In the genomic region with DNA sequence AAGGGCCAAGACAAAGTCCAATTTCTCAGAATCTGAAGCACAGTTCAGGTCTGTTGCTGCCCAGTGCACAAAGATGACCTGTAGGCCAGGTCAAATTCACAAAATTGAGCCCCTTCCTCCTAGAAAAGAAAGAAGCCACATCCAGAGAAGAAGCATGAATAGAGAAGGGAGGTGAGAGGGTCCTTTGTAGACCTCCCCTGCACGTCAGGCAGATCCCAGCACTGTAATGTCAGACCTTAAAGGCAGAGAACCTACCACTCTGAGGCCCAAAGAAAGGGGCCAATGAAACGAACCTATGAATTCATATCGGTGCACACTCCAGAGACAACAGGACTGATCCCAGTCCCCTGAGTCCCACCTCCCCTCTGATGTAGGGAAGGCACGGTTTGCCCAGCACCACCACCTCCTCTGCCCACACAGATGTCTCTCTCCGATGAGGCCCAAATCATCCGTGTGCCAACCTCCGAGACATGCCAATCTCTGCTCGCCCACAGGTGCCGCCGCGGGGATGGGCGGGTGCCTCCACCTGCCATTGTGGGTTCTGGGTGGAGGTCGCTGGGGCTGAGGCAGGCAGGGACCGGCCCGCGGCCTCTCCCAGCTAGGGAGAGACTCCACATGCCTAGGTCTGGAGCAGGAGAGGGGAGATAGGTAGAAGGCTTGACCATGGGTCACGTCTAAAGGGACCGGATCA, we compare ENCODE assay signal across 12 cellular contexts. TPM values are rescaled to one million over a fixed set of nuclear protein-coding genes. Genes with fewer than 3 reads are reported as not detected.
DNase-seq lines count a peak whose midpoint lies in the region; ATAC-seq, FAIRE-seq and TF ChIP-seq lines count a peak whose summit lies in the region.
"Had no signal": no experiment of that assay in that cellular context is flagged by ENCODE, and none has a peak within 500 bp of the region (broad histone marks: within the 10 kb centered on the region; RNA-seq: fewer than 3 reads in every experiment).

No MANE protein-coding gene starts in this region.

- TF ChIP-seq POLR2A in esophagus squamous epithelium (IDR thresholded peaks at IDR 0.05), result no peak

- H3K4me2 ChIP-seq in BLaER1, result peak overlapping the region; percentile 83; the same call in 1 of the 2 replicates
- H3K4me2 ChIP-seq in MM.1S (ENCODE audit: low read depth, low read length), result 0 out of 2 replicates have a peak overlapping the region, but pooled peaks have one; percentile 89

- intact Hi-C loops in esophagus squamous epithelium (cut with DNase I), result loop anchor here (5.0 kb wide), 1 partner anchor 785 kb away; no protein-coding TSS in a partner anchor
- intact Hi-C loops in activated CD4-positive, alpha-beta T cell treated with anti-CD3 and anti-CD28 coated beads for 36 hours (cut with DNase I, micrococcal nuclease), result loop anchor here (2.0 to 5.0 kb wide), 3 partner anchors 209 to 770 kb away; a partner anchor contains a TSS

- H3K27ac Mint-ChIP-seq in neural crest cell (ENCODE audit: unreplicated experiment), result no peak overlapping the region
- no peak overlapping the region for H3K27ac Mint-ChIP-seq in activated CD4-positive, alpha-beta T cell treated with anti-CD3 and anti-CD28 coated beads for 36 hours

- H3K4me1 ChIP-seq in BLaER1, result peaks cover 27% of the 10 kb centered on the region
- H3K4me1 ChIP-seq in MM.1S (ENCODE audit: low read length), result 0 out of 2 replicates have a peak, but pooled peaks cover 9% of the 10 kb centered on the region
- H3K4me1 ChIP-seq in esophagus squamous epithelium, result peaks cover 9 to 25% (median 12%) of the 10 kb centered on the region in 3 donors

- WGBS in esophagus squamous epithelium, 2 donors, result 70 to 89% methylated on average over 2 to 3 of the region's 18 CpGs

- H3K4me1 Mint-ChIP-seq in neural crest cell, result peaks cover 29% of the 10 kb centered on the region
- peaks cover 10% of the 10 kb centered on the region for H3K4me1 Mint-ChIP-seq in activated CD4-positive, alpha-beta T cell treated with anti-CD3 and anti-CD28 coated beads for 36 hours

- no peaks in the 10 kb centered on the region for H4K20me1 ChIP-seq in BLaER1
- H4K20me1 ChIP-seq in MM.1S (ENCODE audit: insufficient read depth, low read length), result no peaks in the 10 kb centered on the region

- H3K36me3 Mint-ChIP-seq in neural crest cell (ENCODE audit: low read depth), result no peaks in the 10 kb centered on the region
- no peaks in the 10 kb centered on the region for H3K36me3 Mint-ChIP-seq in activated CD4-positive, alpha-beta T cell treated with anti-CD3 and anti-CD28 coated beads for 36 hours (ENCODE audit: low read depth)

- H3K9me3 ChIP-seq in BLaER1 (peaks cover 16% of the 10 kb centered on the region), MM.1S (replicated peaks; ENCODE audit: insufficient read depth, low read length) (no peaks in the 10 kb centered on the region), esophagus squamous epithelium (no peaks in the 10 kb centered on the region)
- H3K9me3 ChIP-seq: left lung had no signal

- no peak for ATAC-seq in activated CD4-positive, alpha-beta T cell treated with anti-CD3 and anti-CD28 coated beads for 36 hours
- ATAC-seq in HG03342 (IDR thresholded peaks at IDR 0.05; ENCODE audit: unreplicated experiment), result no peak

- TF ChIP-seq CTCF in MM.1S (IDR thresholded peaks at IDR 0.05; ENCODE audit: low read length) (no peak), esophagus squamous epithelium (IDR thresholded peaks at IDR 0.05) (no peak), neural crest cell (conservative IDR thresholded peaks at IDR 0.05) (no peak)

- H3F3A ChIP-seq in MM.1S (ENCODE audit: insufficient read depth, low read length), result peaks cover 10% of the 10 kb centered on the region

- H2AFZ ChIP-seq in MM.1S (ENCODE audit: low read length), result no peak overlapping the region

- H3K9ac ChIP-seq in BLaER1, result no peak overlapping the region
- no peak overlapping the region for H3K9ac ChIP-seq in MM.1S (ENCODE audit: low read length)

- no peak for FAIRE-seq in RCC 7860 (lab: Jason Lieb, UNC)
- FAIRE-seq: GM19239 had no signal

- H3K27me3 ChIP-seq in BLaER1, result peaks cover 68% of the 10 kb centered on the region
- H3K27me3 ChIP-seq in MM.1S (replicated peaks; ENCODE audit: insufficient read depth, low read length), result peaks cover 7% of the 10 kb centered on the region; the same call in 1 of the 2 replicates
- H3K27me3 ChIP-seq in esophagus squamous epithelium, result peaks cover 0 to 74% (median 12%) of the 10 kb centered on the region in 4 donors

- H3K27ac ChIP-seq in BLaER1 (no peak overlapping the region), MM.1S (ENCODE audit: low read length) (no peak overlapping the region), esophagus squamous epithelium (peak overlapping the region in 1 of 4 donors; percentile 7)
- H3K27ac ChIP-seq: left lung had no signal

- H3K36me3 ChIP-seq in BLaER1 (no peaks in the 10 kb centered on the region), MM.1S (replicated peaks; ENCODE audit: insufficient read depth, low read length) (no peaks in the 10 kb centered on the region), esophagus squamous epithelium (no peaks in the 10 kb centered on the region)
- H3K36me3 ChIP-seq: left lung had no signal

- no peaks in the 10 kb centered on the region for H3K9me3 Mint-ChIP-seq in neural crest cell
- H3K9me3 Mint-ChIP-seq in activated CD4-positive, alpha-beta T cell treated with anti-CD3 and anti-CD28 coated beads for 36 hours (ENCODE audit: low read depth), result no peaks in the 10 kb centered on the region

- POLR2A ChIA-PET in activated CD4-positive, alpha-beta T cell treated with anti-CD3 and anti-CD28 coated beads for 36 hours (lab: Charles Lee), result no interaction called here

- no peak overlapping the region for H3K4me3 ChIP-seq in BLaER1
- no peak overlapping the region for H3K4me3 ChIP-seq in MM.1S (ENCODE audit: low read length)
- peak overlapping the region; percentile 23 to 63 (median 38) for H3K4me3 ChIP-seq in esophagus squamous epithelium

- no peaks in the 10 kb centered on the region for H3K9me2 ChIP-seq in MM.1S (replicated peaks; ENCODE audit: insufficient read depth, low read length)

- CTCF ChIA-PET in activated CD4-positive, alpha-beta T cell treated with anti-CD3 and anti-CD28 coated beads for 36 hours (lab: Charles Lee), result interaction anchor here (1.0 to 2.1 kb wide), 2 partner anchors 8 to 16 kb away, joined by 4 to 7 read pairs; no protein-coding TSS in a partner anchor

- no peaks in the 10 kb centered on the region for H3K79me2 ChIP-seq in MM.1S (ENCODE audit: low read length)

- peaks cover 58% of the 10 kb centered on the region for H3K27me3 Mint-ChIP-seq in neural crest cell (ENCODE audit: low read depth)
- peaks cover 59% of the 10 kb centered on the region for H3K27me3 Mint-ChIP-seq in activated CD4-positive, alpha-beta T cell treated with anti-CD3 and anti-CD28 coated beads for 36 hours

- DNase-seq in MM.1S (no peak), esophagus squamous epithelium (lab: John Stamatoyannopoulos, UW) (no peak), neural crest cell (ENCODE audit: low read depth, low spot score) (no peak), DMS153 treated with DMSO at 0.1 percent for 48 hours (lab: John Stamatoyannopoulos, UW; ENCODE audit: unreplicated experiment) (no peak), RCC 7860 (ENCODE audit: low spot score) (no peak)
- no peak for DNase-seq in activated CD4-positive, alpha-beta T cell treated with anti-CD3 and anti-CD28 coated beads for 36 hours
- DNase-seq: AML-193, amniotic stem cell had no signal

- peak overlapping the region; percentile 60 for H3K4me3 Mint-ChIP-seq in neural crest cell
- H3K4me3 Mint-ChIP-seq in activated CD4-positive, alpha-beta T cell treated with anti-CD3 and anti-CD28 coated beads for 36 hours, result no peak overlapping the region

RNA-seq across cellular contexts. Expression of a gene that starts 42.2 kb away (rescaled TPM):
- 10 to 100 TPM; 11.9 to 20.1 (median 17.5) TPM for total RNA-seq in esophagus squamous epithelium
- total RNA-seq in neural crest cell, result 21.0 and 24.1 TPM in 2 replicates
- total RNA-seq in activated CD4-positive, alpha-beta T cell treated with anti-CD3 and anti-CD28 coated beads for 36 hours, result 10 to 100 TPM; 15.8 to 19.0 TPM

RNA-seq across cellular contexts. Expression of a gene that starts 55.7 kb away (rescaled TPM):
- total RNA-seq in esophagus squamous epithelium, result 10 to 100 TPM; 22.7 to 42.0 (median 26.0) TPM
- 15.0 and 20.7 TPM in 2 replicates for total RNA-seq in neural crest cell
- total RNA-seq in activated CD4-positive, alpha-beta T cell treated with anti-CD3 and anti-CD28 coated beads for 36 hours, result 10 to 100 TPM; 44.4 to 46.8 TPM

Comparison
In these comparisons a context has a peak if more than half of its experiments do, and no peak if none do; other contexts are left out.
1. H3K4me3 ChIP-seq: peak in esophagus squamous epithelium (4 of 4); none in BLaER1 (single experiment) and MM.1S (single experiment).